Comparison of ENCODE assay signal across 1 cellular context in genomic region chr10:100710151-100710871, GRCh38.
TF ChIP-seq lines count a peak whose summit lies in the region.

No MANE protein-coding gene starts in this region.

TF ChIP-seq in HEK293, 187 proteins besides CTCF, POLR2A, EP300 and RAD21 (continued from another document):
- TF ChIP-seq HIC1 (tag by site-specific recombination; IDR thresholded peaks at IDR 0.05) (peak; percentile 75), PRDM2 (tag by site-specific recombination; IDR thresholded peaks at IDR 0.05; ENCODE audit: borderline replicate concordance) (no peak), ZIC2 (tag by site-specific recombination; IDR thresholded peaks at IDR 0.05) (peak; percentile 96), SP2 (tag by site-specific recombination; IDR thresholded peaks at IDR 0.05) (peak; percentile 22; the same call in 1 of the 2 replicates), ZXDB (tag by site-specific recombination; IDR thresholded peaks at IDR 0.05) (0 out of 2 replicates have a peak, but pooled peaks have one; percentile 15), SP7 (tag by site-specific recombination; IDR thresholded peaks at IDR 0.05) (peak; percentile 11; the same call in 1 of the 2 replicates), ZBTB48 (tag by site-specific recombination; IDR thresholded peaks at IDR 0.05) (no peak), ZNF157 (tag by site-specific recombination; IDR thresholded peaks at IDR 0.05) (no peak), BCL11A (tag by site-specific recombination; IDR thresholded peaks at IDR 0.05; ENCODE audit: low read depth) (no peak), ZNF670 (tag by site-specific recombination; IDR thresholded peaks at IDR 0.05; ENCODE audit: low read depth) (no peak), BCL11B (tag by site-specific recombination; IDR thresholded peaks at IDR 0.05; ENCODE audit: low read depth) (no peak), ZNF514 (tag by site-specific recombination; IDR thresholded peaks at IDR 0.05) (no peak), ZNF174 (tag by site-specific recombination; IDR thresholded peaks at IDR 0.05) (no peak)
TF ChIP-seq in HEK293: peak in this region for 37.
